In the genomic region with DNA sequence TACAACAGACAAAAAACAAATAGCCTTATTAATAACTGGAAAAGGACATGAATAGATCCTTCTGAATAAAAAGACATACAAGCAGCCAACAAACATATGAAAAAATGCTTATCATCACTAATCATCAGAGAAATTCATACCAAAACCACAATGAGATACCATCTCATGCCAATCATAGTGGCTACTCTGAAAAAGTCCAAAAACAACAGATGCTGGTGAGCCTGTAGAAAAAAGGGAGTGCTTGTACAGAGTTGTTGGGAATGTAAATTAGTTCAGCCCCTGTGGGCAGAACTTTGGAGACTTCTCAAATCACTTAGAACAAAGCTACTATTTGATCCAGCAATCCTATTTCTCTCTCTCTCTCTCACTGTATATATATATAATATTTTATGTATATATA, we compare ENCODE assay signal across 15 cellular contexts. TPM values are rescaled to one million over a fixed set of nuclear protein-coding genes. Genes with fewer than 3 reads are reported as not detected.
"Had no signal": no experiment of that assay in that cellular context is flagged by ENCODE, and none has a peak within 500 bp of the region (broad histone marks: within the 10 kb centered on the region; RNA-seq: fewer than 3 reads in every experiment).

No MANE protein-coding gene starts in this region.

RNA-seq across cellular contexts. Expression of gene OR4Q3, which starts 8.9 kb away (rescaled TPM):
- total RNA-seq: activated B cell treated with CpG ODN at 0.5 μM for 24 hours; activated CD4-positive, alpha-beta memory T cell treated with anti-CD3 and anti-CD28 coated beads for 36 hours; activated CD4-positive, alpha-beta memory T cell treated with anti-CD3 and anti-CD28 coated beads, Interleukin-2, amount 10 ng/mL, durations not matched to agents 7 days and 5 days; activated CD4-positive, alpha-beta T cell treated with anti-CD3 and anti-CD28 coated beads for 36 hours; activated CD4-positive, alpha-beta T cell treated with anti-CD3 and anti-CD28 coated beads, Interleukin-2, amount 10 ng/mL, durations not matched to agents 24 days and 14 days; activated CD4-positive, alpha-beta T cell treated with anti-CD3 and anti-CD28 coated beads, Interleukin-2, amount 10 ng/mL, durations not matched to agents 7 days and 5 days; activated CD8-positive, alpha-beta memory T cell treated with anti-CD3 and anti-CD28 coated beads for 36 hours; activated CD8-positive, alpha-beta memory T cell treated with anti-CD3 and anti-CD28 coated beads, Interleukin-2, amount 10 ng/mL, durations not matched to agents 7 days and 5 days; activated CD8-positive, alpha-beta T cell treated with anti-CD3 and anti-CD28 coated beads for 36 hours; activated CD8-positive, alpha-beta T cell treated with anti-CD3 and anti-CD28 coated beads, Interleukin-2, amount 10 ng/mL, durations not matched to agents 7 days and 5 days; T-cell; T-helper 1 cell treated with Interleukin-12 subunit alpha and Interleukin-12 subunit beta and Interleukin-4 antibody, amounts not matched to agents 30 ng/mL and 1 ng/mL, for 36 hours; T-helper 17 cell; T-helper 2 cell treated with Interferon-gamma antibody and Interleukin-4, amounts not matched to agents 100 ng/mL and 5 ng/mL, for 36 hours; WTC11 had no signal

RNA-seq across cellular contexts. Expression of gene OR4M1, which starts 21.0 kb away (rescaled TPM):
- total RNA-seq: activated B cell treated with CpG ODN at 0.5 μM for 24 hours; activated CD4-positive, alpha-beta memory T cell treated with anti-CD3 and anti-CD28 coated beads for 36 hours; activated CD4-positive, alpha-beta memory T cell treated with anti-CD3 and anti-CD28 coated beads, Interleukin-2, amount 10 ng/mL, durations not matched to agents 7 days and 5 days; activated CD4-positive, alpha-beta T cell treated with anti-CD3 and anti-CD28 coated beads for 36 hours; activated CD4-positive, alpha-beta T cell treated with anti-CD3 and anti-CD28 coated beads, Interleukin-2, amount 10 ng/mL, durations not matched to agents 24 days and 14 days; activated CD4-positive, alpha-beta T cell treated with anti-CD3 and anti-CD28 coated beads, Interleukin-2, amount 10 ng/mL, durations not matched to agents 7 days and 5 days; activated CD8-positive, alpha-beta memory T cell treated with anti-CD3 and anti-CD28 coated beads for 36 hours; activated CD8-positive, alpha-beta memory T cell treated with anti-CD3 and anti-CD28 coated beads, Interleukin-2, amount 10 ng/mL, durations not matched to agents 7 days and 5 days; activated CD8-positive, alpha-beta T cell treated with anti-CD3 and anti-CD28 coated beads for 36 hours; activated CD8-positive, alpha-beta T cell treated with anti-CD3 and anti-CD28 coated beads, Interleukin-2, amount 10 ng/mL, durations not matched to agents 7 days and 5 days; T-cell; T-helper 1 cell treated with Interleukin-12 subunit alpha and Interleukin-12 subunit beta and Interleukin-4 antibody, amounts not matched to agents 30 ng/mL and 1 ng/mL, for 36 hours; T-helper 17 cell; T-helper 2 cell treated with Interferon-gamma antibody and Interleukin-4, amounts not matched to agents 100 ng/mL and 5 ng/mL, for 36 hours; WTC11 had no signal

RNA-seq across cellular contexts. Expression of gene OR11H2, which starts 38.6 kb away (rescaled TPM):
- total RNA-seq: activated B cell treated with CpG ODN at 0.5 μM for 24 hours; activated CD4-positive, alpha-beta memory T cell treated with anti-CD3 and anti-CD28 coated beads for 36 hours; activated CD4-positive, alpha-beta memory T cell treated with anti-CD3 and anti-CD28 coated beads, Interleukin-2, amount 10 ng/mL, durations not matched to agents 7 days and 5 days; activated CD4-positive, alpha-beta T cell treated with anti-CD3 and anti-CD28 coated beads for 36 hours; activated CD4-positive, alpha-beta T cell treated with anti-CD3 and anti-CD28 coated beads, Interleukin-2, amount 10 ng/mL, durations not matched to agents 24 days and 14 days; activated CD4-positive, alpha-beta T cell treated with anti-CD3 and anti-CD28 coated beads, Interleukin-2, amount 10 ng/mL, durations not matched to agents 7 days and 5 days; activated CD8-positive, alpha-beta memory T cell treated with anti-CD3 and anti-CD28 coated beads for 36 hours; activated CD8-positive, alpha-beta memory T cell treated with anti-CD3 and anti-CD28 coated beads, Interleukin-2, amount 10 ng/mL, durations not matched to agents 7 days and 5 days; activated CD8-positive, alpha-beta T cell treated with anti-CD3 and anti-CD28 coated beads for 36 hours; activated CD8-positive, alpha-beta T cell treated with anti-CD3 and anti-CD28 coated beads, Interleukin-2, amount 10 ng/mL, durations not matched to agents 7 days and 5 days; T-cell; T-helper 1 cell treated with Interleukin-12 subunit alpha and Interleukin-12 subunit beta and Interleukin-4 antibody, amounts not matched to agents 30 ng/mL and 1 ng/mL, for 36 hours; T-helper 17 cell; T-helper 2 cell treated with Interferon-gamma antibody and Interleukin-4, amounts not matched to agents 100 ng/mL and 5 ng/mL, for 36 hours; WTC11 had no signal

RNA-seq across cellular contexts. Expression of gene OR4N2, which starts 51.3 kb away (rescaled TPM):
- total RNA-seq: activated B cell treated with CpG ODN at 0.5 μM for 24 hours; activated CD4-positive, alpha-beta memory T cell treated with anti-CD3 and anti-CD28 coated beads for 36 hours; activated CD4-positive, alpha-beta memory T cell treated with anti-CD3 and anti-CD28 coated beads, Interleukin-2, amount 10 ng/mL, durations not matched to agents 7 days and 5 days; activated CD4-positive, alpha-beta T cell treated with anti-CD3 and anti-CD28 coated beads for 36 hours; activated CD4-positive, alpha-beta T cell treated with anti-CD3 and anti-CD28 coated beads, Interleukin-2, amount 10 ng/mL, durations not matched to agents 24 days and 14 days; activated CD4-positive, alpha-beta T cell treated with anti-CD3 and anti-CD28 coated beads, Interleukin-2, amount 10 ng/mL, durations not matched to agents 7 days and 5 days; activated CD8-positive, alpha-beta memory T cell treated with anti-CD3 and anti-CD28 coated beads for 36 hours; activated CD8-positive, alpha-beta memory T cell treated with anti-CD3 and anti-CD28 coated beads, Interleukin-2, amount 10 ng/mL, durations not matched to agents 7 days and 5 days; activated CD8-positive, alpha-beta T cell treated with anti-CD3 and anti-CD28 coated beads for 36 hours; activated CD8-positive, alpha-beta T cell treated with anti-CD3 and anti-CD28 coated beads, Interleukin-2, amount 10 ng/mL, durations not matched to agents 7 days and 5 days; T-cell; T-helper 1 cell treated with Interleukin-12 subunit alpha and Interleukin-12 subunit beta and Interleukin-4 antibody, amounts not matched to agents 30 ng/mL and 1 ng/mL, for 36 hours; T-helper 17 cell; T-helper 2 cell treated with Interferon-gamma antibody and Interleukin-4, amounts not matched to agents 100 ng/mL and 5 ng/mL, for 36 hours; WTC11 had no signal
